In genomic region chr12:50042693-50043092, GRCh38 we compare ENCODE assay signal across 17 cellular contexts.
"Had no signal": no experiment of that assay in that cellular context is flagged by ENCODE, and none has a peak within 500 bp of the region (broad histone marks: within the 10 kb centered on the region; RNA-seq: fewer than 3 reads in every experiment).

No MANE protein-coding gene starts in this region.

- H3K9me3 Mint-ChIP-seq: endodermal cell, memory B cell had no signal

- H3K27me3 Mint-ChIP-seq: memory B cell had no signal

- H3K36me3 Mint-ChIP-seq: memory B cell had no signal

- H3K27ac ChIP-seq: brain microvascular endothelial cell, epithelial cell of prostate, hepatocyte, SJCRH30, skin epidermis, tibial nerve, uterus, VCaP had no signal

- DNase-seq: activated CD4-positive, alpha-beta T cell treated with anti-CD3 and anti-CD28 coated beads for 1 hour; aorta; brain microvascular endothelial cell; central memory CD4-positive, alpha-beta T cell; foreskin fibroblast; right cardiac atrium; SJCRH30; stimulated activated naive CD4-positive, alpha-beta T cell treated with Interleukin-2 at 50 U/mL for 16 hours; uterus had no signal

- H3K36me3 ChIP-seq: brain microvascular endothelial cell, SJCRH30, tibial nerve, uterus had no signal

- H3K4me3 Mint-ChIP-seq: endodermal cell, memory B cell had no signal

- H3K4me1 ChIP-seq: tibial nerve, uterus had no signal

- ATAC-seq: right cardiac atrium had no signal

- H3K27ac Mint-ChIP-seq: endodermal cell, memory B cell, progenitor cell of endocrine pancreas had no signal

- H3K9me3 ChIP-seq: SJCRH30, tibial nerve, uterus had no signal

- H3K4me1 Mint-ChIP-seq: memory B cell had no signal

- H3K4me3 ChIP-seq: hepatocyte, SJCRH30, skin epidermis, tibial nerve, uterus had no signal
